Comparison of ENCODE assay signal across 27 cellular contexts in the genomic region with DNA sequence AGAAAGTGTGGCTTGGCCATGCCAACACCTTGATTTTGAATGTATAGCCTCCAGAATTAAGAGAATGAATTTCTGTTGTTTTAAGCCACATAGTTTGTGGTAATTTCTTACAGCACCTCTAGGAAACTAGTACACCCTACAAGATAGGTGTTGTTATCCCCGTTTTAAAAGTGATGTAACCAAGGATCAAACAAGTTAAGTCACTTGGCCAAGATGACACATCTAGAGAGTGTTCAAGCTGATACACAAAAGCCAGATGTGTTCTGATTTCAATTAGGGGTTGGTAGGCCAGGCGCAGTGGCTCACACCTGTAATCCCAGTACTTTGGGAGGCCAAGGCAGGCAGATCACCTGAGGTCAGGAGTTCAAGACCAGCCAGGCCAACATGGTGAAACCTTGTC.
DNase-seq lines count a peak whose midpoint lies in the region; ATAC-seq, FAIRE-seq and TF ChIP-seq lines count a peak whose summit lies in the region.
"Had no signal": no experiment of that assay in that cellular context is flagged by ENCODE, and none has a peak within 500 bp of the region (broad histone marks: within the 10 kb centered on the region; RNA-seq: fewer than 3 reads in every experiment).

No MANE protein-coding gene starts in this region.

- no peaks in the 10 kb centered on the region for H3K27me3 ChIP-seq in bronchial epithelial cell (ENCODE audit: control insufficient read depth, insufficient read depth, low read length)
- H3K27me3 ChIP-seq: BE2C, BLaER1 had no signal

- DNase-seq in bronchial epithelial cell (ENCODE audit: low read depth) (peak; percentile 21), urothelium cell line (ENCODE audit: low spot score) (no peak)
- DNase-seq: 8988T; ACHN; BE2C; C1 segment of cervical spinal cord; CD4-positive, alpha-beta memory T cell; CD4-positive, CD25-positive, alpha-beta regulatory T cell; CD8-positive, alpha-beta memory T cell; COR-L47; DMS 273 treated with DMSO at 0.1 percent for 48 hours; DMS153; DMS53; DMS79; DND-41; EL; GDM1 had no signal

- H3K27me3 Mint-ChIP-seq in stimulated activated memory B cell treated with anti-CD40 and anti-IgM and Interleukin-4, amounts not matched to agents 10 μg/mL and 1 μg/mL and 100 μg/mL, for 72 hours = no peaks in the 10 kb centered on the region
- H3K27me3 Mint-ChIP-seq: CD4-positive, alpha-beta memory T cell; CD4-positive, CD25-positive, alpha-beta regulatory T cell; CD8-positive, alpha-beta memory T cell had no signal

- H3K4me1 Mint-ChIP-seq in stimulated activated memory B cell treated with anti-CD40 and anti-IgM and Interleukin-4, amounts not matched to agents 10 μg/mL and 1 μg/mL and 100 μg/mL, for 72 hours = no peaks in the 10 kb centered on the region
- H3K4me1 Mint-ChIP-seq: CD14-positive monocyte; CD4-positive, alpha-beta memory T cell; CD4-positive, CD25-positive, alpha-beta regulatory T cell; CD8-positive, alpha-beta memory T cell had no signal

- no peak for TF ChIP-seq CTCF in bronchial epithelial cell (IDR thresholded peaks at IDR 0.05; ENCODE audit: insufficient read depth, low read length, severe bottlenecking)

- no peak overlapping the region for H3K4me3 Mint-ChIP-seq in stimulated activated memory B cell treated with anti-CD40 and anti-IgM and Interleukin-4, amounts not matched to agents 10 μg/mL and 1 μg/mL and 100 μg/mL, for 72 hours
- H3K4me3 Mint-ChIP-seq: CD14-positive monocyte; CD4-positive, alpha-beta memory T cell; CD4-positive, CD25-positive, alpha-beta regulatory T cell; CD8-positive, alpha-beta memory T cell had no signal

- H3K4me3 ChIP-seq in bronchial epithelial cell (ENCODE audit: low read depth, low read length) = no peak overlapping the region
- H3K4me3 ChIP-seq: BLaER1, GM12878 had no signal

- peaks cover 9% of the 10 kb centered on the region for H3K9me3 Mint-ChIP-seq in stimulated activated memory B cell treated with anti-CD40 and anti-IgM and Interleukin-4, amounts not matched to agents 10 μg/mL and 1 μg/mL and 100 μg/mL, for 72 hours

- H3K27ac Mint-ChIP-seq in stimulated activated memory B cell treated with anti-CD40 and anti-IgM and Interleukin-4, amounts not matched to agents 10 μg/mL and 1 μg/mL and 100 μg/mL, for 72 hours = no peak overlapping the region
- H3K27ac Mint-ChIP-seq: CD14-positive monocyte; CD4-positive, alpha-beta memory T cell; CD4-positive, CD25-positive, alpha-beta regulatory T cell had no signal

- H3K36me3 ChIP-seq in bronchial epithelial cell (ENCODE audit: control insufficient read depth, insufficient read depth, low read length) = no peaks in the 10 kb centered on the region
- H3K36me3 ChIP-seq: BE2C, BLaER1 had no signal

- H3K36me3 Mint-ChIP-seq in stimulated activated memory B cell treated with anti-CD40 and anti-IgM and Interleukin-4, amounts not matched to agents 10 μg/mL and 1 μg/mL and 100 μg/mL, for 72 hours = no peaks in the 10 kb centered on the region
- H3K36me3 Mint-ChIP-seq: CD14-positive monocyte; CD4-positive, alpha-beta memory T cell; CD4-positive, CD25-positive, alpha-beta regulatory T cell; CD8-positive, alpha-beta memory T cell had no signal

- FAIRE-seq in bronchial epithelial cell (lab: Jason Lieb, UNC) (no peak), urothelium cell line (lab: Jason Lieb, UNC) (peak; percentile 59)
- FAIRE-seq: A204.1, GM12878, GM12892, GM18507 had no signal

- ATAC-seq in esophagus mucosa (peak; percentile 65), HG02678 (IDR thresholded peaks at IDR 0.05; ENCODE audit: unreplicated experiment) (no peak), GM18873 (IDR thresholded peaks at IDR 0.05; ENCODE audit: low FRiP score, unreplicated experiment) (no peak)
- no peak for ATAC-seq in stimulated activated memory B cell treated with anti-CD40 and anti-IgM and Interleukin-4, amounts not matched to agents 10 μg/mL and 1 μg/mL and 100 μg/mL, for 72 hours
- ATAC-seq: GM12878 had no signal
